Comparison of ENCODE assay signal across 13 cellular contexts in genomic region chr15:90187257-90187868, GRCh38. TPM values are rescaled to one million over a fixed set of nuclear protein-coding genes. Genes with fewer than 3 reads are reported as not detected.
DNase-seq lines count a peak whose midpoint lies in the region; ATAC-seq and TF ChIP-seq lines count a peak whose summit lies in the region.
"Had no signal": no experiment of that assay in that cellular context is flagged by ENCODE, and none has a peak within 500 bp of the region (broad histone marks: within the 10 kb centered on the region; RNA-seq: fewer than 3 reads in every experiment).

No MANE protein-coding gene starts in this region.

- H3K9me2 ChIP-seq in OCI-LY7 (ENCODE audit: insufficient read depth, low read length) (no peaks in the 10 kb centered on the region), PC-3 (replicated peaks; ENCODE audit: low read length) (no peaks in the 10 kb centered on the region)

- no peak overlapping the region for H3K4me2 ChIP-seq in OCI-LY7 (ENCODE audit: low read length)
- H3K4me2 ChIP-seq in PC-3 (ENCODE audit: low read length): no peak overlapping the region

- intact Hi-C loops in OCI-LY7 (cut with micrococcal nuclease; ENCODE audit: unreplicated experiment): no loop called here
- intact Hi-C loops in breast epithelium (cut with DNase I; ENCODE audit: low total_unique reads): no loop called here
- intact Hi-C loops in testis (cut with DNase I; ENCODE audit: low total_unique reads): no loop called here
- intact Hi-C loops in PC-3 (cut with micrococcal nuclease): no loop called here

- BruUV-seq in OCI-LY7 (replicated peaks; lab: Mats Ljungman, UMichigan) (TSS peak; percentile 53), PC-3 (replicated peaks; lab: Mats Ljungman, UMichigan) (no TSS peak)

- H3K9ac ChIP-seq in PC-3 (ENCODE audit: low read length): no peak overlapping the region
- H3K9ac ChIP-seq: parathyroid adenoma had no signal

- no peaks in the 10 kb centered on the region for H3K9me3 ChIP-seq in OCI-LY7 (ENCODE audit: low read length)
- H3K9me3 ChIP-seq in breast epithelium: no peaks in the 10 kb centered on the region
- no peaks in the 10 kb centered on the region for H3K9me3 ChIP-seq in testis
- H3K9me3 ChIP-seq in PC-3 (ENCODE audit: low read length): no peaks in the 10 kb centered on the region

- H3K27me3 ChIP-seq in breast epithelium (no peaks in the 10 kb centered on the region), testis (no peaks in the 10 kb centered on the region), PC-3 (ENCODE audit: low read length) (no peaks in the 10 kb centered on the region)

- H2AFZ ChIP-seq in OCI-LY7 (ENCODE audit: low read length): no peak overlapping the region
- H2AFZ ChIP-seq in PC-3 (ENCODE audit: low read length): no peak overlapping the region
- H2AFZ ChIP-seq: parathyroid adenoma had no signal

- ATAC-seq in PC-3: no peak
- ATAC-seq: stimulated activated naive CD8-positive, alpha-beta T cell treated with anti-CD3 and anti-CD28 coated beads, Interleukin-15, amount 100 ng/mL, for 72 hours had no signal

- 31 to 45% methylated on average over 8 of the region's 8 CpGs for WGBS in testis, 2 donors

- no peak for TF ChIP-seq POLR2A in breast epithelium (IDR thresholded peaks at IDR 0.05)
- TF ChIP-seq POLR2A in testis (IDR thresholded peaks at IDR 0.05): no peak

- DNase-seq in OCI-LY7 (ENCODE audit: low spot score): no peak
- no peak for DNase-seq in breast epithelium (ENCODE audit: low spot score in 2 of 2)
- DNase-seq in midbrain (lab: John Stamatoyannopoulos, UW): peak; percentile 8
- DNase-seq in testis: peak; percentile 53
- DNase-seq in PC-3: no peak
- no peak for DNase-seq in NCI-H1105 treated with DMSO at 0.1 percent for 48 hours (lab: John Stamatoyannopoulos, UW)
- DNase-seq in NCI-H1105 (lab: John Stamatoyannopoulos, UW): no peak
- DNase-seq: foreskin fibroblast; islet precursor cell; stimulated activated CD4-positive, alpha-beta T cell treated with anti-CD3 and anti-CD28 coated beads, Interleukin-4, amount 100 ng/mL, for 24 hours; stimulated activated naive CD8-positive, alpha-beta T cell treated with anti-CD3 and anti-CD28 coated beads, Interleukin-15, amount 100 ng/mL, for 72 hours; T-helper 1 cell had no signal

- H3F3A ChIP-seq in PC-3 (ENCODE audit: low read length, unreplicated experiment): no peaks in the 10 kb centered on the region

- H3K4me3 ChIP-seq in OCI-LY7 (ENCODE audit: low read depth, low read length, poor library complexity, severe bottlenecking) (no peak overlapping the region), breast epithelium (peak overlapping the region in 2 of 3 donors; percentile 13 to 46), testis (no peak overlapping the region), PC-3 (ENCODE audit: low read length) (no peak overlapping the region)

- peaks cover 57% of the 10 kb centered on the region for H3K4me1 ChIP-seq in OCI-LY7 (ENCODE audit: insufficient read depth, low read length, poor library complexity, severe bottlenecking)
- H3K4me1 ChIP-seq in breast epithelium: peaks cover 0 to 12% of the 10 kb centered on the region in 2 donors
- H3K4me1 ChIP-seq in testis: peaks cover 22% of the 10 kb centered on the region
- peaks cover 26% of the 10 kb centered on the region for H3K4me1 ChIP-seq in PC-3 (ENCODE audit: insufficient read depth, low read length)

- H4K20me1 ChIP-seq in OCI-LY7 (ENCODE audit: insufficient read depth, low read length) (no peaks in the 10 kb centered on the region), PC-3 (ENCODE audit: low read length) (no peaks in the 10 kb centered on the region)

- CTCF ChIA-PET in OCI-LY7 (lab: Charles Lee; ENCODE audit: unreplicated experiment) (interaction anchor here (1.4 kb wide), 1 partner anchor 15 kb away, joined by 3 read pairs; no protein-coding TSS in a partner anchor), PC-3 (lab: Charles Lee) (no interaction called here)

- no peak overlapping the region for H3K27ac ChIP-seq in OCI-LY7 (ENCODE audit: low read depth, low read length, poor library complexity, severe bottlenecking)
- peak overlapping the region; percentile 78 to 97 for H3K27ac ChIP-seq in breast epithelium
- peak overlapping the region; percentile 18 to 72 for H3K27ac ChIP-seq in testis
- no peak overlapping the region for H3K27ac ChIP-seq in PC-3 (ENCODE audit: low read length)
- H3K27ac ChIP-seq: parathyroid adenoma had no signal

- H3K36me3 ChIP-seq in OCI-LY7 (ENCODE audit: insufficient read depth, low read length) (no peaks in the 10 kb centered on the region), breast epithelium (no peaks in the 10 kb centered on the region), testis (ENCODE audit: low read depth, missing control alignments) (no peaks in the 10 kb centered on the region), PC-3 (ENCODE audit: low read depth, low read length) (no peaks in the 10 kb centered on the region)

- H3K79me2 ChIP-seq in OCI-LY7 (ENCODE audit: insufficient read depth, low read depth, low read length) (no peaks in the 10 kb centered on the region), PC-3 (ENCODE audit: low read length) (peaks cover 14% of the 10 kb centered on the region)
- H3K79me2 ChIP-seq: parathyroid adenoma had no signal

- POLR2A ChIA-PET in OCI-LY7 (lab: Charles Lee): interaction anchor here (1.0 to 1.1 kb wide), 2 partner anchors 9 to 13 kb away, joined by 4 read pairs; partner anchors contain the start of gene SEMA4B
- POLR2A ChIA-PET in PC-3 (lab: Charles Lee; ENCODE audit: unreplicated experiment): no interaction called here

- TF ChIP-seq CTCF in OCI-LY7 (conservative IDR thresholded peaks at IDR 0.05; ENCODE audit: low read length) (no peak), breast epithelium (IDR thresholded peaks at IDR 0.05) (no peak), testis (IDR thresholded peaks at IDR 0.05) (no peak), PC-3 (conservative IDR thresholded peaks at IDR 0.05; ENCODE audit: low read depth, low read length) (no peak)

RNA-seq across cellular contexts. Expression of gene SEMA4B, which starts 13.8 kb away (rescaled TPM):
- total RNA-seq in OCI-LY7 (2014; rRNA removed; shearing (Covaris generic)): 21.9 and 44.1 TPM in 2 replicates
- total RNA-seq in OCI-LY7 (2022) (34.9 and 38.2 TPM in 2 replicates), breast epithelium (10 to 100 TPM in 2 of 3 donors, 1 to 10 TPM in 1; 6.6 to 72.8 (median 56.9) TPM), testis (10 to 100 TPM; 59.4 to 78.3 TPM), PC-3 (2014; rRNA removed) (114 and 175 TPM in 2 replicates)
- 22.2 TPM for polyA plus RNA-seq in testis (ENCODE audit: insufficient read depth, low read depth, low replicate concordance)

RNA-seq across cellular contexts. Expression of gene CIB1, which starts 46.4 kb away (rescaled TPM):
- 52.8 and 53.2 TPM in 2 replicates for total RNA-seq in OCI-LY7 (2014; rRNA removed; shearing (Covaris generic))
- 54.5 and 66.0 TPM in 2 replicates for total RNA-seq in OCI-LY7 (2022)
- total RNA-seq in breast epithelium: 10 to 100 TPM; 30.2 to 61.3 (median 49.5) TPM
- 10 to 100 TPM; 50.8 to 78.0 TPM for total RNA-seq in testis
- polyA plus RNA-seq in testis (ENCODE audit: insufficient read depth, low read depth, low replicate concordance): 138 TPM
- total RNA-seq in PC-3 (2014; rRNA removed): 83.7 and 85.8 TPM in 2 replicates

RNA-seq across cellular contexts. Expression of gene GDPGP1, which starts 46.6 kb away (rescaled TPM):
- 8.1 and 22.3 TPM in 2 replicates for total RNA-seq in OCI-LY7 (2014; rRNA removed; shearing (Covaris generic))
- 12.1 and 12.9 TPM in 2 replicates for total RNA-seq in OCI-LY7 (2022)
- total RNA-seq in breast epithelium: 1 to 10 TPM; 3.4 to 9.4 (median 7.5) TPM
- 10 to 100 TPM in 1 of 2 donors, 1 to 10 TPM in 1; 6.2 to 16.1 TPM for total RNA-seq in testis
- polyA plus RNA-seq in testis (ENCODE audit: insufficient read depth, low read depth, low replicate concordance): 8.9 TPM
- total RNA-seq in PC-3 (2014; rRNA removed): 6.6 and 11.0 TPM in 2 replicates

Comparison
In these comparisons a context has a peak if more than half of its experiments do, and no peak if none do; other contexts are left out.
1. DNase-seq: peak in midbrain (single experiment) and testis (single experiment); none in OCI-LY7 (single experiment), breast epithelium (0 of 2), PC-3 (single experiment), NCI-H1105 treated with DMSO at 0.1 percent for 48 hours (single experiment) and NCI-H1105 (single experiment).
2. H3K27ac ChIP-seq: peak in breast epithelium (2 of 2) and testis (2 of 2); none in OCI-LY7 (single experiment) and PC-3 (single experiment).
3. H3K4me3 ChIP-seq: peak in breast epithelium (2 of 3); none in OCI-LY7 (single experiment), testis (0 of 2) and PC-3 (single experiment).